ENCODE assay signal across 2 cellular contexts in the genomic region with DNA sequence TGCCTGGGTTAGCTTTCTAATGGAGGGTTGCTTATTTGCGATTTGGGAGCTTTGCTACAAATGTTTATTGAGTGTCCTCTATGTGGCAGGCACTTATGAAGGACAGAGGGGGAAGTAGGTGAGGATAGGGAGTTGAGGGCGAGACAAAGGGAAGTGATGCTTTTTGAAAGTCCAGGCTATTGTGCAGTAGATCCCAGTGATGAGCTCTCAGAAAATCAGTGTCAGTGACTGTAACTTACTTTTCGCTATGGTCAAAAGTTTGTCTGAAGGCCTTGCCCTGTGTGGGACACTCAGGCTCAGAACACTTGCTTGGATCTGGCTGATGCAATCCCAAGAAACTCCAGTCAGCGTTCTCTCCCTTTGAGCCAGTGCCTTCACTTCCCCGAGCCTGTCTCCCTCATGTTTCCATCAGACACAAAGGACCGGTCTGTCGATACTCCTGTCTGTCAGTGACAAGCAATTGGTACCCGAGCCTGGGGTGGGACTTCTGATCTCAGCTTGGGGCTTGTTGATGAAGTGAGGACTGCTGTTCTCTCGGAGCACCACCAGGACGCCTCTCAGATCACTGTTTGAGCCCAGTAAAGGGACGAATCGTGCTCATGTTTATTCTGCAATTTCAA.
TF ChIP-seq lines count a peak whose summit lies in the region.

No MANE protein-coding gene starts in this region.

TF ChIP-seq in A549, 52 proteins besides CTCF, POLR2A, EP300 and RAD21 (continued from another document):
- TF ChIP-seq, protein P1, sequence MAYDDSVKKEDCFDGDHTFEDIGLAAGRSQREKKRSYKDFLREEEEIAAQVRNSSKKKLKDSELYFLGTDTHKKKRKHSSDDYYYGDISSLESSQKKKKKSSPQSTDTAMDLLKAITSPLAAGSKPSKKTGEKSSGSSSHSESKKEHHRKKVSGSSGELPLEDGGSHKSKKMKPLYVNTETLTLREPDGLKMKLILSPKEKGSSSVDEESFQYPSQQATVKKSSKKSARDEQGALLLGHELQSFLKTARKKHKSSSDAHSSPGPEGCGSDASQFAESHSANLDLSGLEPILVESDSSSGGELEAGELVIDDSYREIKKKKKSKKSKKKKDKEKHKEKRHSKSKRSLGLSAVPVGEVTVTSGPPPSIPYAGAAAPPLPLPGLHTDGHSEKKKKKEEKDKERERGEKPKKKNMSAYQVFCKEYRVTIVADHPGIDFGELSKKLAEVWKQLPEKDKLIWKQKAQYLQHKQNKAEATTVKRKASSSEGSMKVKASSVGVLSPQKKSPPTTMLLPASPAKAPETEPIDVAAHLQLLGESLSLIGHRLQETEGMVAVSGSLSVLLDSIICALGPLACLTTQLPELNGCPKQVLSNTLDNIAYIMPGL (CRISPR knock-in tag; IDR thresholded peaks at IDR 0.05; ENCODE audit: borderline replicate concordance) = no peak
- TF ChIP-seq HOXB13 (CRISPR knock-in tag; IDR thresholded peaks at IDR 0.05; ENCODE audit: low read depth) (no peak), SREBF2 (IDR thresholded peaks at IDR 0.05) (no peak), FOXS1 (CRISPR knock-in tag; IDR thresholded peaks at IDR 0.05) (no peak), KDM5A (IDR thresholded peaks at IDR 0.05) (no peak)
- TF ChIP-seq, protein P2, sequence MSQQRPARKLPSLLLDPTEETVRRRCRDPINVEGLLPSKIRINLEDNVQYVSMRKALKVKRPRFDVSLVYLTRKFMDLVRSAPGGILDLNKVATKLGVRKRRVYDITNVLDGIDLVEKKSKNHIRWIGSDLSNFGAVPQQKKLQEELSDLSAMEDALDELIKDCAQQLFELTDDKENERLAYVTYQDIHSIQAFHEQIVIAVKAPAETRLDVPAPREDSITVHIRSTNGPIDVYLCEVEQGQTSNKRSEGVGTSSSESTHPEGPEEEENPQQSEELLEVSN (IDR thresholded peaks at IDR 0.05; ENCODE audit: borderline replicate concordance, low read depth) = no peak
- TF ChIP-seq, protein P3, sequence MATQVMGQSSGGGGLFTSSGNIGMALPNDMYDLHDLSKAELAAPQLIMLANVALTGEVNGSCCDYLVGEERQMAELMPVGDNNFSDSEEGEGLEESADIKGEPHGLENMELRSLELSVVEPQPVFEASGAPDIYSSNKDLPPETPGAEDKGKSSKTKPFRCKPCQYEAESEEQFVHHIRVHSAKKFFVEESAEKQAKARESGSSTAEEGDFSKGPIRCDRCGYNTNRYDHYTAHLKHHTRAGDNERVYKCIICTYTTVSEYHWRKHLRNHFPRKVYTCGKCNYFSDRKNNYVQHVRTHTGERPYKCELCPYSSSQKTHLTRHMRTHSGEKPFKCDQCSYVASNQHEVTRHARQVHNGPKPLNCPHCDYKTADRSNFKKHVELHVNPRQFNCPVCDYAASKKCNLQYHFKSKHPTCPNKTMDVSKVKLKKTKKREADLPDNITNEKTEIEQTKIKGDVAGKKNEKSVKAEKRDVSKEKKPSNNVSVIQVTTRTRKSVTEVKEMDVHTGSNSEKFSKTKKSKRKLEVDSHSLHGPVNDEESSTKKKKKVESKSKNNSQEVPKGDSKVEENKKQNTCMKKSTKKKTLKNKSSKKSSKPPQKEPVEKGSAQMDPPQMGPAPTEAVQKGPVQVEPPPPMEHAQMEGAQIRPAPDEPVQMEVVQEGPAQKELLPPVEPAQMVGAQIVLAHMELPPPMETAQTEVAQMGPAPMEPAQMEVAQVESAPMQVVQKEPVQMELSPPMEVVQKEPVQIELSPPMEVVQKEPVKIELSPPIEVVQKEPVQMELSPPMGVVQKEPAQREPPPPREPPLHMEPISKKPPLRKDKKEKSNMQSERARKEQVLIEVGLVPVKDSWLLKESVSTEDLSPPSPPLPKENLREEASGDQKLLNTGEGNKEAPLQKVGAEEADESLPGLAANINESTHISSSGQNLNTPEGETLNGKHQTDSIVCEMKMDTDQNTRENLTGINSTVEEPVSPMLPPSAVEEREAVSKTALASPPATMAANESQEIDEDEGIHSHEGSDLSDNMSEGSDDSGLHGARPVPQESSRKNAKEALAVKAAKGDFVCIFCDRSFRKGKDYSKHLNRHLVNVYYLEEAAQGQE (IDR thresholded peaks at IDR 0.05) = no peak

TF ChIP-seq in GM23338, 12 proteins besides CTCF, POLR2A, EP300 and RAD21 (continued from another document):
- TF ChIP-seq, protein P4, sequence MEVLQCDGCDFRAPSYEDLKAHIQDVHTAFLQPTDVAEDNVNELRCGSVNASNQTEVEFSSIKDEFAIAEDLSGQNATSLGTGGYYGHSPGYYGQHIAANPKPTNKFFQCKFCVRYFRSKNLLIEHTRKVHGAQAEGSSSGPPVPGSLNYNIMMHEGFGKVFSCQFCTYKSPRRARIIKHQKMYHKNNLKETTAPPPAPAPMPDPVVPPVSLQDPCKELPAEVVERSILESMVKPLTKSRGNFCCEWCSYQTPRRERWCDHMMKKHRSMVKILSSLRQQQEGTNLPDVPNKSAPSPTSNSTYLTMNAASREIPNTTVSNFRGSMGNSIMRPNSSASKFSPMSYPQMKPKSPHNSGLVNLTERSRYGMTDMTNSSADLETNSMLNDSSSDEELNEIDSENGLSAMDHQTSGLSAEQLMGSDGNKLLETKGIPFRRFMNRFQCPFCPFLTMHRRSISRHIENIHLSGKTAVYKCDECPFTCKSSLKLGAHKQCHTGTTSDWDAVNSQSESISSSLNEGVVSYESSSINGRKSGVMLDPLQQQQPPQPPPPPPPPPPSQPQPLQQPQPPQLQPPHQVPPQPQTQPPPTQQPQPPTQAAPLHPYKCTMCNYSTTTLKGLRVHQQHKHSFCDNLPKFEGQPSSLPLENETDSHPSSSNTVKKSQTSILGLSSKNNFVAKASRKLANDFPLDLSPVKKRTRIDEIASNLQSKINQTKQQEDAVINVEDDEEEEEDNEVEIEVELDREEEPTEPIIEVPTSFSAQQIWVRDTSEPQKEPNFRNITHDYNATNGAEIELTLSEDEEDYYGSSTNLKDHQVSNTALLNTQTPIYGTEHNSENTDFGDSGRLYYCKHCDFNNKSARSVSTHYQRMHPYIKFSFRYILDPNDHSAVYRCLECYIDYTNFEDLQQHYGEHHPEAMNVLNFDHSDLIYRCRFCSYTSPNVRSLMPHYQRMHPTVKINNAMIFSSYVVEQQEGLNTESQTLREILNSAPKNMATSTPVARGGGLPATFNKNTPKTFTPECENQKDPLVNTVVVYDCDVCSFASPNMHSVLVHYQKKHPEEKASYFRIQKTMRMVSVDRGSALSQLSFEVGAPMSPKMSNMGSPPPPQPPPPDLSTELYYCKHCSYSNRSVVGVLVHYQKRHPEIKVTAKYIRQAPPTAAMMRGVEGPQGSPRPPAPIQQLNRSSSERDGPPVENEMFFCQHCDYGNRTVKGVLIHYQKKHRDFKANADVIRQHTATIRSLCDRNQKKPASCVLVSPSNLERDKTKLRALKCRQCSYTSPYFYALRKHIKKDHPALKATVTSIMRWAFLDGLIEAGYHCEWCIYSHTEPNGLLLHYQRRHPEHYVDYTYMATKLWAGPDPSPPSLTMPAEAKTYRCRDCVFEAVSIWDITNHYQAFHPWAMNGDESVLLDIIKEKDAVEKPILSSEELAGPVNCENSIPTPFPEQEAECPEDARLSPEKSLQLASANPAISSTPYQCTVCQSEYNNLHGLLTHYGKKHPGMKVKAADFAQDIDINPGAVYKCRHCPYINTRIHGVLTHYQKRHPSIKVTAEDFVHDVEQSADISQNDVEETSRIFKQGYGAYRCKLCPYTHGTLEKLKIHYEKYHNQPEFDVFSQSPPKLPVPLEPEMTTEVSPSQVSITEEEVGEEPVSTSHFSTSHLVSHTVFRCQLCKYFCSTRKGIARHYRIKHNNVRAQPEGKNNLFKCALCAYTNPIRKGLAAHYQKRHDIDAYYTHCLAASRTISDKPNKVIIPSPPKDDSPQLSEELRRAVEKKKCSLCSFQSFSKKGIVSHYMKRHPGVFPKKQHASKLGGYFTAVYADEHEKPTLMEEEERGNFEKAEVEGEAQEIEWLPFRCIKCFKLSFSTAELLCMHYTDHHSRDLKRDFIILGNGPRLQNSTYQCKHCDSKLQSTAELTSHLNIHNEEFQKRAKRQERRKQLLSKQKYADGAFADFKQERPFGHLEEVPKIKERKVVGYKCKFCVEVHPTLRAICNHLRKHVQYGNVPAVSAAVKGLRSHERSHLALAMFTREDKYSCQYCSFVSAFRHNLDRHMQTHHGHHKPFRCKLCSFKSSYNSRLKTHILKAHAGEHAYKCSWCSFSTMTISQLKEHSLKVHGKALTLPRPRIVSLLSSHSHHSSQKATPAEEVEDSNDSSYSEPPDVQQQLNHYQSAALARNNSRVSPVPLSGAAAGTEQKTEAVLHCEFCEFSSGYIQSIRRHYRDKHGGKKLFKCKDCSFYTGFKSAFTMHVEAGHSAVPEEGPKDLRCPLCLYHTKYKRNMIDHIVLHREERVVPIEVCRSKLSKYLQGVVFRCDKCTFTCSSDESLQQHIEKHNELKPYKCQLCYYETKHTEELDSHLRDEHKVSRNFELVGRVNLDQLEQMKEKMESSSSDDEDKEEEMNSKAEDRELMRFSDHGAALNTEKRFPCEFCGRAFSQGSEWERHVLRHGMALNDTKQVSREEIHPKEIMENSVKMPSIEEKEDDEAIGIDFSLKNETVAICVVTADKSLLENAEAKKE (CRISPR knock-in tag; IDR thresholded peaks at IDR 0.05) = no peak
- TF ChIP-seq EZH2phosphoT487 (IDR thresholded peaks at IDR 0.05; ENCODE audit: unreplicated experiment) (no peak), ZNF331 (CRISPR knock-in tag; IDR thresholded peaks at IDR 0.05; ENCODE audit: low read depth) (no peak), JUNB (IDR thresholded peaks at IDR 0.05; ENCODE audit: unreplicated experiment) (no peak), NANOG (IDR thresholded peaks at IDR 0.05; ENCODE audit: borderline replicate concordance) (no peak), EZH2 (IDR thresholded peaks at IDR 0.05; ENCODE audit: low read depth, unreplicated experiment) (no peak)
- TF ChIP-seq, protein P5, sequence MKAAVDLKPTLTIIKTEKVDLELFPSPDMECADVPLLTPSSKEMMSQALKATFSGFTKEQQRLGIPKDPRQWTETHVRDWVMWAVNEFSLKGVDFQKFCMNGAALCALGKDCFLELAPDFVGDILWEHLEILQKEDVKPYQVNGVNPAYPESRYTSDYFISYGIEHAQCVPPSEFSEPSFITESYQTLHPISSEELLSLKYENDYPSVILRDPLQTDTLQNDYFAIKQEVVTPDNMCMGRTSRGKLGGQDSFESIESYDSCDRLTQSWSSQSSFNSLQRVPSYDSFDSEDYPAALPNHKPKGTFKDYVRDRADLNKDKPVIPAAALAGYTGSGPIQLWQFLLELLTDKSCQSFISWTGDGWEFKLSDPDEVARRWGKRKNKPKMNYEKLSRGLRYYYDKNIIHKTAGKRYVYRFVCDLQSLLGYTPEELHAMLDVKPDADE (IDR thresholded peaks at IDR 0.05) = no peak
- TF ChIP-seq, protein P3 (IDR thresholded peaks at IDR 0.05; ENCODE audit: unreplicated experiment) = no peak
